In genomic region chr15:45759910-45760309, GRCh38 we compare ENCODE assay signal across 16 cellular contexts.
DNase-seq lines count a peak whose midpoint lies in the region; ATAC-seq, FAIRE-seq and TF ChIP-seq lines count a peak whose summit lies in the region.
"Had no signal": no experiment of that assay in that cellular context is flagged by ENCODE, and none has a peak within 500 bp of the region (broad histone marks: within the 10 kb centered on the region; RNA-seq: fewer than 3 reads in every experiment).

No MANE protein-coding gene starts in this region.

- H3K4me1 Mint-ChIP-seq in neural progenitor cell = peaks cover 21% of the 10 kb centered on the region
- H3K4me1 Mint-ChIP-seq: B cell had no signal

- TF ChIP-seq CTCF in D721Med (IDR thresholded peaks at IDR 0.05; ENCODE audit: insufficient read depth, missing control alignments) = no peak
- no peak for TF ChIP-seq CTCF in neural progenitor cell (IDR thresholded peaks at IDR 0.05)
- TF ChIP-seq CTCF in suprapubic skin (IDR thresholded peaks at IDR 0.05) = no peak

- no peak overlapping the region for H2AFZ ChIP-seq in neural progenitor cell (replicated peaks)

- H3K4me1 ChIP-seq in neural progenitor cell = peaks cover 17% of the 10 kb centered on the region
- H3K4me1 ChIP-seq in suprapubic skin = no peaks in the 10 kb centered on the region

- H3K79me2 ChIP-seq in neural progenitor cell (ENCODE audit: low read depth) = no peaks in the 10 kb centered on the region

- H3K36me3 Mint-ChIP-seq in neural progenitor cell = no peaks in the 10 kb centered on the region

- no peak for TF ChIP-seq POLR2A in suprapubic skin (IDR thresholded peaks at IDR 0.05)

- peak overlapping the region; percentile 44 for H3K4me2 ChIP-seq in neural progenitor cell

- H3K4me3 Mint-ChIP-seq in neural progenitor cell = no peak overlapping the region
- H3K4me3 Mint-ChIP-seq: B cell; CD4-positive, alpha-beta T cell had no signal

- H3K27ac ChIP-seq in neural progenitor cell (peak overlapping the region; percentile 48), suprapubic skin (no peak overlapping the region)
- H3K27ac ChIP-seq: HL-60 had no signal

- H3K27me3 Mint-ChIP-seq in neural progenitor cell (ENCODE audit: insufficient read depth, low read depth) = peaks cover 2% of the 10 kb centered on the region

- no peak for ATAC-seq in HG03095 (IDR thresholded peaks at IDR 0.05; ENCODE audit: unreplicated experiment)
- ATAC-seq: HCT116 had no signal

- peak overlapping the region; percentile 61 for H3K27ac Mint-ChIP-seq in neural progenitor cell
- H3K27ac Mint-ChIP-seq: B cell; CD4-positive, alpha-beta T cell had no signal

- FAIRE-seq in D721Med (lab: Jason Lieb, UNC) = peak; percentile 74
- FAIRE-seq: A204.1 had no signal

- H3K36me3 ChIP-seq in neural progenitor cell = no peaks in the 10 kb centered on the region
- H3K36me3 ChIP-seq in suprapubic skin = no peaks in the 10 kb centered on the region

- no peak overlapping the region for H3K9ac ChIP-seq in neural progenitor cell

- peaks cover 17% of the 10 kb centered on the region for H3F3A ChIP-seq in neural progenitor cell (ENCODE audit: low read depth)

- no peaks in the 10 kb centered on the region for H4K20me1 ChIP-seq in neural progenitor cell (ENCODE audit: low read depth)

- no peak for TF ChIP-seq EP300 in suprapubic skin (IDR thresholded peaks at IDR 0.05)

- WGBS in suprapubic skin = 43% methylated on average over 3 of the region's 3 CpGs

- H3K27me3 ChIP-seq in neural progenitor cell (no peaks in the 10 kb centered on the region), suprapubic skin (no peaks in the 10 kb centered on the region)

- H3K9me3 ChIP-seq in neural progenitor cell (ENCODE audit: low read depth) = no peaks in the 10 kb centered on the region
- H3K9me3 ChIP-seq in suprapubic skin = no peaks in the 10 kb centered on the region

- no peak for DNase-seq in D721Med (ENCODE audit: insufficient read length, low spot score)
- peak; percentile 53 for DNase-seq in NCI-H69 (lab: John Stamatoyannopoulos, UW)
- peak; percentile 52 for DNase-seq in ecto neural progenitor cell (ENCODE audit: low spot score)
- peak; percentile 70 for DNase-seq in neural progenitor cell (ENCODE audit: low spot score)
- DNase-seq in cerebellar cortex (ENCODE audit: low spot score) = no peak
- no peak for DNase-seq in suprapubic skin (ENCODE audit: low spot score in 2 of 2)
- DNase-seq: C1 segment of cervical spinal cord; Calu3; CD4-positive, alpha-beta T cell; DND-41; GF-D8 had no signal

- H3K4me3 ChIP-seq in neural progenitor cell = peak overlapping the region; percentile 2
- H3K4me3 ChIP-seq in suprapubic skin = no peak overlapping the region

- peaks cover 21% of the 10 kb centered on the region for H3K9me3 Mint-ChIP-seq in neural progenitor cell
- H3K9me3 Mint-ChIP-seq: CD4-positive, alpha-beta T cell had no signal

Comparison
In these comparisons a context has a peak if more than half of its experiments do, and no peak if none do; other contexts are left out.
1. DNase-seq: peak in NCI-H69 (single experiment), ecto neural progenitor cell (single experiment) and neural progenitor cell (single experiment); none in D721Med (single experiment), cerebellar cortex (single experiment) and suprapubic skin (0 of 2).